In genomic region chr12:116520225-116520624, GRCh38 we compare ENCODE assay signal across 26 cellular contexts. TPM values are rescaled to one million over a fixed set of nuclear protein-coding genes. Genes with fewer than 3 reads are reported as not detected.
"Had no signal": no experiment of that assay in that cellular context is flagged by ENCODE, and none has a peak within 500 bp of the region (broad histone marks: within the 10 kb centered on the region; RNA-seq: fewer than 3 reads in every experiment).

No MANE protein-coding gene starts in this region.

- H3K4me1 ChIP-seq: left lung, lower lobe of right lung, prostate gland, upper lobe of left lung had no signal

- H3K27ac Mint-ChIP-seq: activated naive CD4-positive, alpha-beta T cell treated with anti-CD3 and anti-CD28 coated beads, Interleukin-2, amount 10 ng/mL, durations not matched to agents 7 days and 5 days; activated naive CD8-positive, alpha-beta T cell treated with anti-CD3 and anti-CD28 coated beads, Interleukin-2, amount 10 ng/mL, durations not matched to agents 7 days and 5 days; activated T-helper 1 cell treated with anti-CD3 and anti-CD28 coated beads, Interleukin-12 subunit alpha, Interleukin-12 subunit beta, Interleukin-2, Interleukin-4 antibody, amounts not matched to agents 30 ng/mL and 10 ng/mL and 1 ng/mL, durations not matched to agents 14 hours and 24 hours and 36 hours had no signal

- ATAC-seq: activated CD4-positive, CD25-positive, alpha-beta regulatory T cell treated with anti-CD3 and anti-CD28 coated beads, Interleukin-2, amount 50 U/mL, for 24 hours; heart right ventricle; left lung; lower lobe of right lung; pancreas; T-helper 17 cell had no signal

- H3K27me3 ChIP-seq: ascending aorta, esophagus muscularis mucosa, left lung, pancreas, upper lobe of left lung had no signal

- H3K4me3 Mint-ChIP-seq: activated naive CD4-positive, alpha-beta T cell treated with anti-CD3 and anti-CD28 coated beads, Interleukin-2, amount 10 ng/mL, durations not matched to agents 7 days and 5 days; activated naive CD8-positive, alpha-beta T cell treated with anti-CD3 and anti-CD28 coated beads, Interleukin-2, amount 10 ng/mL, durations not matched to agents 7 days and 5 days; activated T-helper 1 cell treated with anti-CD3 and anti-CD28 coated beads, Interleukin-12 subunit alpha, Interleukin-12 subunit beta, Interleukin-2, Interleukin-4 antibody, amounts not matched to agents 30 ng/mL and 10 ng/mL and 1 ng/mL, durations not matched to agents 14 hours and 24 hours and 36 hours; neural crest cell; T-helper 17 cell had no signal

- H3K4me3 ChIP-seq: ascending aorta, esophagus muscularis mucosa, heart right ventricle, left lung, lower lobe of right lung, pancreas, prostate gland, thoracic aorta, upper lobe of left lung had no signal

- H3K27ac ChIP-seq: ascending aorta, esophagus muscularis mucosa, heart right ventricle, left lung, lower lobe of right lung, pancreas, thoracic aorta, upper lobe of left lung, WERI-Rb-1 had no signal

- H3K36me3 Mint-ChIP-seq: activated naive CD4-positive, alpha-beta T cell treated with anti-CD3 and anti-CD28 coated beads, Interleukin-2, amount 10 ng/mL, durations not matched to agents 7 days and 5 days; activated naive CD8-positive, alpha-beta T cell treated with anti-CD3 and anti-CD28 coated beads, Interleukin-2, amount 10 ng/mL, durations not matched to agents 7 days and 5 days had no signal

- H3K36me3 ChIP-seq: ascending aorta, esophagus muscularis mucosa, heart right ventricle, left lung, lower lobe of right lung, pancreas, prostate gland, thoracic aorta, upper lobe of left lung, WERI-Rb-1 had no signal

- H3K9me3 Mint-ChIP-seq: activated naive CD4-positive, alpha-beta T cell treated with anti-CD3 and anti-CD28 coated beads, Interleukin-2, amount 10 ng/mL, durations not matched to agents 7 days and 5 days; activated naive CD8-positive, alpha-beta T cell treated with anti-CD3 and anti-CD28 coated beads, Interleukin-2, amount 10 ng/mL, durations not matched to agents 7 days and 5 days; activated T-helper 1 cell treated with anti-CD3 and anti-CD28 coated beads, Interleukin-12 subunit alpha, Interleukin-12 subunit beta, Interleukin-2, Interleukin-4 antibody, amounts not matched to agents 30 ng/mL and 10 ng/mL and 1 ng/mL, durations not matched to agents 14 hours and 24 hours and 36 hours; neural crest cell had no signal

- H3K9me3 ChIP-seq: ascending aorta, esophagus muscularis mucosa, heart right ventricle, left lung, lower lobe of right lung, pancreas, prostate gland, thoracic aorta, upper lobe of left lung had no signal

- DNase-seq: activated CD4-positive, alpha-beta T cell treated with anti-CD3 and anti-CD28 coated beads, Interleukin-2, amount 50 U/mL, for 48 hours; activated CD8-positive, alpha-beta memory T cell treated with anti-CD3 and anti-CD28 coated beads for 24 hours; activated effector memory CD4-positive, alpha-beta T cell treated with anti-CD3 and anti-CD28 coated beads, Interleukin-2, amount 50 U/mL, for 16 hours; activated naive CD4-positive, alpha-beta T cell treated with anti-CD3 and anti-CD28 coated beads, Interleukin-2, amount 10 ng/mL, durations not matched to agents 7 days and 5 days; activated naive CD8-positive, alpha-beta T cell treated with anti-CD3 and anti-CD28 coated beads, Interleukin-2, amount 10 ng/mL, durations not matched to agents 7 days and 5 days; central memory CD4-positive, alpha-beta T cell; effector CD4-positive, alpha-beta T cell; heart right ventricle; left lung; lower lobe of right lung; nucleus accumbens; pancreas; stimulated activated CD4-positive, alpha-beta T cell treated with anti-CD3 and anti-CD28 coated beads, Interleukin-2, amount 100 ng/mL, for 48 hours; stimulated activated naive CD4-positive, alpha-beta T cell treated with Interleukin-2 at 50 U/mL for 16 hours; T-helper 17 cell; T1000; upper lobe of left lung; WERI-Rb-1 had no signal

RNA-seq across cellular contexts. Expression of gene MAP1LC3B2, which starts 39.0 kb away (rescaled TPM):
- total RNA-seq: ascending aorta, dermis blood vessel endothelial cell had no signal
